ENCODE assay signal across 11 cellular contexts in genomic region chr1:210464519-210465039, GRCh38.
DNase-seq lines count a peak whose midpoint lies in the region; ATAC-seq, FAIRE-seq and TF ChIP-seq lines count a peak whose summit lies in the region.
"Had no signal": no experiment of that assay in that cellular context is flagged by ENCODE, and none has a peak within 500 bp of the region (broad histone marks: within the 10 kb centered on the region; RNA-seq: fewer than 3 reads in every experiment).

No MANE protein-coding gene starts in this region.

- H3K4me3 Mint-ChIP-seq in activated T-cell treated with anti-CD3 and anti-CD28 coated beads, Interleukin-2, amount 50 U/mL, for 4 hours = no peak overlapping the region
- H3K4me3 Mint-ChIP-seq in activated naive CD8-positive, alpha-beta T cell treated with anti-CD3 and anti-CD28 coated beads, Interleukin-2, amount 10 ng/mL, durations not matched to agents 7 days and 5 days = peak overlapping the region; percentile 6

- POLR2A ChIA-PET in activated naive CD8-positive, alpha-beta T cell treated with anti-CD3 and anti-CD28 coated beads, Interleukin-2, amount 10 ng/mL, durations not matched to agents 7 days and 5 days (lab: Charles Lee) = no interaction called here

- no peaks in the 10 kb centered on the region for H3K4me1 ChIP-seq in stomach
- H3K4me1 ChIP-seq: BLaER1 had no signal

- H3K9me3 ChIP-seq in stomach = no peaks in the 10 kb centered on the region
- H3K9me3 ChIP-seq: BLaER1 had no signal

- no peak for TF ChIP-seq EP300 in stomach (IDR thresholded peaks at IDR 0.05)

- no peak for TF ChIP-seq CTCF in stomach (IDR thresholded peaks at IDR 0.05)

- no peaks in the 10 kb centered on the region for H3K36me3 ChIP-seq in stomach
- H3K36me3 ChIP-seq: BLaER1, cardiac muscle cell had no signal

- H3K4me3 ChIP-seq in stomach = no peak overlapping the region
- H3K4me3 ChIP-seq: BLaER1, cardiac muscle cell had no signal

- no peak for DNase-seq in activated T-cell treated with anti-CD3 and anti-CD28 coated beads, Interleukin-2, amount 50 U/mL, for 4 hours
- no peak for DNase-seq in activated T-cell treated with anti-CD3 and anti-CD28 coated beads, Interleukin-2, amount 50 U/mL, for 1 hour
- peak; percentile 9 for DNase-seq in LoVo (ENCODE audit: low spot score)
- no peak for DNase-seq in activated naive CD8-positive, alpha-beta T cell treated with anti-CD3 and anti-CD28 coated beads, Interleukin-2, amount 10 ng/mL, durations not matched to agents 7 days and 5 days
- peak; percentile 66 for DNase-seq in stomach
- DNase-seq in HTR-8/SVneo (ENCODE audit: insufficient read length, low spot score) = no peak
- DNase-seq in stimulated activated naive CD4-positive, alpha-beta T cell (lab: John Stamatoyannopoulos, UW) = no peak
- DNase-seq: NCI-H1417 treated with DMSO at 0.1 percent for 48 hours had no signal

- WGBS in stomach, 5 donors = 42 to 79% (median 47%) methylated on average over 11 of the region's 11 CpGs

- intact Hi-C loops in stomach (cut with DNase I; ENCODE audit: low total_unique reads) = no loop called here

- no peak for TF ChIP-seq POLR2A in stomach (IDR thresholded peaks at IDR 0.05)

- H3K36me3 Mint-ChIP-seq in activated T-cell treated with anti-CD3 and anti-CD28 coated beads, Interleukin-2, amount 50 U/mL, for 4 hours (ENCODE audit: insufficient read depth) = peaks cover 4% of the 10 kb centered on the region
- peaks cover 6% of the 10 kb centered on the region for H3K36me3 Mint-ChIP-seq in activated naive CD8-positive, alpha-beta T cell treated with anti-CD3 and anti-CD28 coated beads, Interleukin-2, amount 10 ng/mL, durations not matched to agents 7 days and 5 days

- no peaks in the 10 kb centered on the region for H3K9me3 Mint-ChIP-seq in activated T-cell treated with anti-CD3 and anti-CD28 coated beads, Interleukin-2, amount 50 U/mL, for 4 hours
- peaks cover 4% of the 10 kb centered on the region for H3K9me3 Mint-ChIP-seq in activated naive CD8-positive, alpha-beta T cell treated with anti-CD3 and anti-CD28 coated beads, Interleukin-2, amount 10 ng/mL, durations not matched to agents 7 days and 5 days

- no peak for FAIRE-seq in HTR-8/SVneo (lab: Jason Lieb, UNC)

- peaks cover 6% of the 10 kb centered on the region for H3K4me1 Mint-ChIP-seq in activated T-cell treated with anti-CD3 and anti-CD28 coated beads, Interleukin-2, amount 50 U/mL, for 4 hours (ENCODE audit: low read depth)
- peaks cover 16% of the 10 kb centered on the region for H3K4me1 Mint-ChIP-seq in activated naive CD8-positive, alpha-beta T cell treated with anti-CD3 and anti-CD28 coated beads, Interleukin-2, amount 10 ng/mL, durations not matched to agents 7 days and 5 days

- no peak overlapping the region for H3K27ac ChIP-seq in stomach
- H3K27ac ChIP-seq: BLaER1, cardiac muscle cell had no signal

- H3K27me3 ChIP-seq in stomach = no peaks in the 10 kb centered on the region
- H3K27me3 ChIP-seq: BLaER1, cardiac muscle cell had no signal

- peak overlapping the region; percentile 19 for H3K27ac Mint-ChIP-seq in activated naive CD8-positive, alpha-beta T cell treated with anti-CD3 and anti-CD28 coated beads, Interleukin-2, amount 10 ng/mL, durations not matched to agents 7 days and 5 days

- H3K27me3 Mint-ChIP-seq in activated T-cell treated with anti-CD3 and anti-CD28 coated beads, Interleukin-2, amount 50 U/mL, for 4 hours (ENCODE audit: low read depth) = no peaks in the 10 kb centered on the region
- H3K27me3 Mint-ChIP-seq in activated naive CD8-positive, alpha-beta T cell treated with anti-CD3 and anti-CD28 coated beads, Interleukin-2, amount 10 ng/mL, durations not matched to agents 7 days and 5 days = no peaks in the 10 kb centered on the region

- ATAC-seq in activated T-cell treated with anti-CD3 and anti-CD28 coated beads, Interleukin-2, amount 50 U/mL, for 4 hours = peak; percentile 89 to 96
- ATAC-seq in activated naive CD8-positive, alpha-beta T cell treated with anti-CD3 and anti-CD28 coated beads, Interleukin-2, amount 10 ng/mL, durations not matched to agents 7 days and 5 days (ENCODE audit: low read depth) = peak; percentile 77
- no peak for ATAC-seq in HG03175 (IDR thresholded peaks at IDR 0.05; ENCODE audit: unreplicated experiment)

Comparison
In these comparisons a context has a peak if more than half of its experiments do, and no peak if none do; other contexts are left out.
1. DNase-seq: peak in LoVo (single experiment) and stomach (single experiment); none in activated T-cell treated with anti-CD3 and anti-CD28 coated beads, Interleukin-2, amount 50 U/mL, for 4 hours (single experiment), activated T-cell treated with anti-CD3 and anti-CD28 coated beads, Interleukin-2, amount 50 U/mL, for 1 hour (single experiment), activated naive CD8-positive, alpha-beta T cell treated with anti-CD3 and anti-CD28 coated beads, Interleukin-2, amount 10 ng/mL, durations not matched to agents 7 days and 5 days (single experiment), HTR-8/SVneo (single experiment) and stimulated activated naive CD4-positive, alpha-beta T cell (0 of 6).